ENCODE assay signal across 30 cellular contexts in the genomic region with DNA sequence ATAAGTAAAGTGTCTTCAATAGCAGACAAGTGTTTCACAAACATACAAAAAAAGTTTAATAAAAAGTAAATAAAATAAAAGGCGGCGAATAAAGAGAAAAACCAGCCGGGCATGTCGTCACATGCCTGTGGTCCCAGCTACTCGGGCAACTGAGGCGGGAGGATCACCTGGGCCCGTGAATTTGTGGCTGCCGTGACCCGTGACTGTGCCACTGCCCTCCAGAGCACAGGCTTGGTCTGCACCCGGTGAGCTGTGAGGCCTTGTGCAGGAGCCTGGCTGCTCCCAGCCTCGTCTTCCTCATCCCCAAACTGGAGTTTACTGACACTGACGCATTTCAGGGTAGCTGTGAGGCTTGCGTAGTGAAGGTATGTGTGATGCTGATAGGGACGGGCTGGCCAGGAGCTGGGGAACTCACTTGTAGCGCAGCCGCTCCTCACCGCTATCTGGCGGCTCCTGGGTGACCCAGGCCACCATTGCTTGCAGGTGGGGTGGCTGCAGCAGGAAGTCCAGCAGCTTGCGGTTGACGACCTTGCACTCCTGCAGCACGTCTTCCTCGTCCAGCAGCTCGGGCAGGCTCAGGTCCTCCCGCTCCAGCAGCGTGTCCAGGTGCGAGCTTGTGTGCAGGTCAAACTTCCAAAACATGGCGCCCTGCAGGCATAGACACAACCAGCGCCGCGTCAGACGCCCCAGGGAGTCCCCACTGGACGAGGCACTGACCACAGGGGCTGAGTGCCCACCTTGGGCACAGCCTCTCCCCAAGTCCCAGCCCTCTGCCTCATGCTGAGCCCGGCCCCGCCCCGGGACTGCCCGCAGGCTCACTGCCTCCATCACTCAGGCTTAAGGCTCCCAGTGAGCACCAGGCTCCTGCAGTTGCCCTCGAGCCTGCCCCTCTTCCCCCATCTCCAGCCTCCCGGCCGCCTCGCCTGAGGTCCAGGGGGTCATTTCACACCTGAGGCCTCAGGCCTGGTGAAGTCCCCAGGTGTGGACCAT. TPM values are rescaled to one million over a fixed set of nuclear protein-coding genes. Genes with fewer than 3 reads are reported as not detected.
DNase-seq lines count a peak whose midpoint lies in the region; ATAC-seq, FAIRE-seq and TF ChIP-seq lines count a peak whose summit lies in the region.
"Had no signal": no experiment of that assay in that cellular context is flagged by ENCODE, and none has a peak within 500 bp of the region (broad histone marks: within the 10 kb centered on the region; RNA-seq: fewer than 3 reads in every experiment).

No MANE protein-coding gene starts in this region.

- no peaks in the 10 kb centered on the region for H3K4me1 Mint-ChIP-seq in WTC11

- no peak overlapping the region for H3K18ac ChIP-seq in mesenchymal stem cell (ENCODE audit: low read depth in 1 of 2, low read length in 2 of 2)

- TF ChIP-seq EP300 in HepG2 (IDR thresholded peaks at IDR 0.05; ENCODE audit: low read depth in 2 of 2, low read length in 2 of 2) (no peak), HepG2 (CRISPR knock-in tag; IDR thresholded peaks at IDR 0.05; ENCODE audit: borderline replicate concordance) (no peak)

- H3K4ac ChIP-seq in mesenchymal stem cell (ENCODE audit: low read depth in 1 of 2, low read length in 2 of 2) = peak overlapping the region in 1 of 2 experiments; percentile 35

- no peak overlapping the region for H4K8ac ChIP-seq in mesenchymal stem cell (ENCODE audit: low read length)

- no peak overlapping the region for H3K23ac ChIP-seq in mesenchymal stem cell (ENCODE audit: low read length in 2 of 2)

- CTCF ChIA-PET in HepG2 (lab: Yijun Ruan, JAX; ENCODE audit: low intra/inter-chr PET ratio, low total read pairs) = no interaction called here
- CTCF ChIA-PET in WTC11 (lab: Charles Lee) = interaction anchor here (0.6 to 0.8 kb wide), 2 partner anchors 13 to 106 kb away, joined by 3 to 5 read pairs; no protein-coding TSS in a partner anchor

- H3K27me3 ChIP-seq in HepG2 (ENCODE audit: control insufficient read depth in 1 of 2, insufficient read depth in 2 of 2, low read length in 2 of 2) (no peaks in the 10 kb centered on the region), right lobe of liver (no peaks in the 10 kb centered on the region), mesenchymal stem cell (ENCODE audit: control insufficient read depth in 1 of 2, insufficient read depth in 1 of 2, low read length in 2 of 2) (no peaks in the 10 kb centered on the region)
- H3K27me3 ChIP-seq: esophagus squamous epithelium, Peyer's patch, stomach, thyroid gland had no signal

- peaks cover 45% of the 10 kb centered on the region for H3K79me2 ChIP-seq in HepG2 (ENCODE audit: insufficient read depth, low read length)

- H3K27ac Mint-ChIP-seq in WTC11 = peak overlapping the region; percentile 53; the same call in 1 of the 2 replicates
- H3K27ac Mint-ChIP-seq: activated CD8-positive, alpha-beta T cell treated with anti-CD3 and anti-CD28 coated beads for 36 hours; naive thymus-derived CD4-positive, alpha-beta T cell had no signal

- no peak overlapping the region for H2BK120ac ChIP-seq in mesenchymal stem cell (ENCODE audit: low read depth, low read length)

- H2BK15ac ChIP-seq in mesenchymal stem cell (ENCODE audit: low read depth, poor library complexity, severe bottlenecking) = no peak overlapping the region

- DNase-seq in HepG2 (ENCODE audit: low spot score) (no peak), right lobe of liver (no peak), WTC11 (ENCODE audit: low spot score) (no peak), mesenchymal stem cell (no peak), NCI-H2196 (lab: John Stamatoyannopoulos, UW; ENCODE audit: unreplicated experiment) (no peak), anterior cingulate cortex (lab: John Stamatoyannopoulos, UW) (no peak)
- DNase-seq: activated CD8-positive, alpha-beta T cell treated with anti-CD3 and anti-CD28 coated beads for 36 hours; cortex of kidney; esophagus squamous epithelium; naive thymus-derived CD4-positive, alpha-beta T cell; NCI-H1092 treated with DMSO at 0.1 percent for 48 hours; NCI-H187 treated with DMSO at 0.1 percent for 48 hours; NCI-H2171 treated with DMSO at 0.1 percent for 48 hours; NCI-H524 treated with DMSO at 0.1 percent for 48 hours; occipital lobe; stomach; T-helper 1 cell; thyroid gland had no signal

- no peak overlapping the region for H3K9ac ChIP-seq in HepG2 (ENCODE audit: insufficient read depth, low read depth, low read length)
- peak overlapping the region; percentile 34 for H3K9ac ChIP-seq in mesenchymal stem cell (ENCODE audit: low read length)

- H3K27me3 Mint-ChIP-seq in WTC11 (ENCODE audit: low read depth) = no peaks in the 10 kb centered on the region
- H3K27me3 Mint-ChIP-seq: activated CD8-positive, alpha-beta T cell treated with anti-CD3 and anti-CD28 coated beads for 36 hours; activated naive CD8-positive, alpha-beta T cell treated with anti-CD3 and anti-CD28 coated beads, Interleukin-2, amount 10 ng/mL, durations not matched to agents 7 days and 5 days; IgD-negative memory B cell; naive thymus-derived CD4-positive, alpha-beta T cell had no signal

- no peak overlapping the region for H3K4me3 Mint-ChIP-seq in WTC11
- H3K4me3 Mint-ChIP-seq: activated CD8-positive, alpha-beta T cell treated with anti-CD3 and anti-CD28 coated beads for 36 hours; activated naive CD8-positive, alpha-beta T cell treated with anti-CD3 and anti-CD28 coated beads, Interleukin-2, amount 10 ng/mL, durations not matched to agents 7 days and 5 days; IgD-negative memory B cell had no signal

- no TSS peak for BruUV-seq in HepG2 (replicated peaks; lab: Mats Ljungman, UMichigan)

- no peak overlapping the region for H3K14ac ChIP-seq in mesenchymal stem cell (ENCODE audit: low read length in 2 of 2)

- H4K91ac ChIP-seq in mesenchymal stem cell (ENCODE audit: low read length) = peak overlapping the region; percentile 27

- H2BK5ac ChIP-seq in mesenchymal stem cell (ENCODE audit: low read depth, low read length, poor library complexity, severe bottlenecking) = no peak overlapping the region

- peaks cover 30% of the 10 kb centered on the region for H3K79me1 ChIP-seq in mesenchymal stem cell (replicated peaks; ENCODE audit: low read length, poor library complexity, severe bottlenecking)

- H3K4me2 ChIP-seq in HepG2 (ENCODE audit: low read depth, low read length) = no peak overlapping the region
- H3K4me2 ChIP-seq in mesenchymal stem cell (ENCODE audit: low read length, poor library complexity, severe bottlenecking) = no peak overlapping the region

- POLR2A ChIA-PET in HepG2 (lab: Yijun Ruan, JAX) (interaction anchor here (0.9 kb wide), 2 partner anchors 13 to 40 kb away, joined by 3 to 5 read pairs; partner anchors contain the start of gene PPP6R1), WTC11 (lab: Charles Lee) (interaction anchor here (0.7 kb wide), 1 partner anchor 55 kb away, joined by 7 read pairs; no protein-coding TSS in a partner anchor)

- TF ChIP-seq POLR2A in HepG2 (IDR thresholded peaks at IDR 0.05; ENCODE audit: insufficient read depth in 1 of 2, low read depth in 2 of 2, low read length in 2 of 2) = no peak
- TF ChIP-seq POLR2A in right lobe of liver (IDR thresholded peaks at IDR 0.05) = no peak

- H3K27ac ChIP-seq in HepG2 (ENCODE audit: extremely low read length, insufficient read depth, low read length) = no peak overlapping the region
- no peak overlapping the region for H3K27ac ChIP-seq in right lobe of liver
- H3K27ac ChIP-seq in mesenchymal stem cell (ENCODE audit: low read length, poor library complexity, severe bottlenecking) = no peak overlapping the region
- H3K27ac ChIP-seq: thyroid gland had no signal

- H3K9me3 ChIP-seq in HepG2 (ENCODE audit: low read length) (no peaks in the 10 kb centered on the region), right lobe of liver (no peaks in the 10 kb centered on the region), mesenchymal stem cell (ENCODE audit: control insufficient read depth, low read length) (no peaks in the 10 kb centered on the region)
- H3K9me3 ChIP-seq: esophagus squamous epithelium, Peyer's patch, stomach, thyroid gland had no signal

- H3K4me1 ChIP-seq in HepG2 (ENCODE audit: insufficient read depth, low read length) = peaks cover 29% of the 10 kb centered on the region
- no peaks in the 10 kb centered on the region for H3K4me1 ChIP-seq in right lobe of liver
- H3K4me1 ChIP-seq in mesenchymal stem cell (ENCODE audit: control insufficient read depth, insufficient read depth, low read depth, low read length) = peaks cover 44% of the 10 kb centered on the region

- H3K4me3 ChIP-seq in HepG2 (replicated peaks in 1 of 3; ENCODE audit: insufficient read depth in 1 of 3, low read depth in 2 of 3, low read length in 3 of 3) (no peak overlapping the region), right lobe of liver (no peak overlapping the region), mesenchymal stem cell (ENCODE audit: insufficient read depth in 1 of 2, low read depth in 1 of 2, low read length in 2 of 2) (no peak overlapping the region)
- H3K4me3 ChIP-seq: esophagus squamous epithelium, Peyer's patch, skin epidermis, stomach, thyroid gland had no signal

- H2BK12ac ChIP-seq in mesenchymal stem cell (ENCODE audit: low read length in 2 of 2) = no peak overlapping the region

- intact Hi-C loops in HepG2 (cut with micrococcal nuclease; ENCODE audit: unreplicated experiment) = no loop called here
- intact Hi-C loops in right lobe of liver (cut with DNase I) = no loop called here

- no peak for ATAC-seq in HepG2
- no peak for ATAC-seq in right lobe of liver
- no peak for ATAC-seq in WTC11
- ATAC-seq in HG03139 (IDR thresholded peaks at IDR 0.05; ENCODE audit: unreplicated experiment) = no peak
- no peak for ATAC-seq in HG02678 (IDR thresholded peaks at IDR 0.05; ENCODE audit: unreplicated experiment)
- ATAC-seq: activated CD4-positive, CD25-positive, alpha-beta regulatory T cell treated with anti-CD3 and anti-CD28 coated beads, Interleukin-2, amount 50 U/mL, for 24 hours; activated CD8-positive, alpha-beta T cell treated with anti-CD3 and anti-CD28 coated beads for 36 hours; naive thymus-derived CD4-positive, alpha-beta T cell had no signal

- no peak for TF ChIP-seq RAD21 in HepG2 (CRISPR knock-in tag; IDR thresholded peaks at IDR 0.05)

- TF ChIP-seq CTCF in HepG2 (CRISPR knock-in tag; IDR thresholded peaks at IDR 0.05) = no peak
- no peak for TF ChIP-seq CTCF in right lobe of liver (IDR thresholded peaks at IDR 0.05)
- TF ChIP-seq CTCF in WTC11 (IDR thresholded peaks at IDR 0.05) = no peak

- 93% methylated on average over 25 of the region's 40 CpGs for whole genome bisulfite sequencing in HepG2 (ENCODE audit: low lambda C conversion rate)
- 91% methylated on average over 9 of the region's 40 CpGs for WGBS in right lobe of liver (ENCODE audit: insufficient coverage, low coverage, low lambda C conversion rate, missing lambda C conversion rate)
- 94% methylated on average over 40 of the region's 40 CpGs for WGBS in mesenchymal stem cell

- H2AK5ac ChIP-seq in mesenchymal stem cell (ENCODE audit: low read length, severe bottlenecking) = no peak overlapping the region

- peaks cover 28% of the 10 kb centered on the region for H3K36me3 Mint-ChIP-seq in WTC11
- H3K36me3 Mint-ChIP-seq: IgD-negative memory B cell had no signal

- H2AFZ ChIP-seq in HepG2 (ENCODE audit: low read length) (no peak overlapping the region), mesenchymal stem cell (ENCODE audit: low read depth, low read length) (no peak overlapping the region)

- peaks cover 37 to 78% of the 10 kb centered on the region in 2 experiments for H3K36me3 ChIP-seq in HepG2 (replicated peaks in 1 of 2; ENCODE audit: control insufficient read depth in 1 of 2, insufficient read depth in 2 of 2, low read length in 2 of 2)
- H3K36me3 ChIP-seq in right lobe of liver = peaks cover 0 to 44% (median 15%) of the 10 kb centered on the region in 4 donors
- peaks cover 49 to 73% of the 10 kb centered on the region in 2 experiments for H3K36me3 ChIP-seq in mesenchymal stem cell (ENCODE audit: control insufficient read depth in 1 of 2, insufficient read depth in 2 of 2, low read depth in 1 of 2, low read length in 2 of 2)

- H4K20me1 ChIP-seq in HepG2 (ENCODE audit: insufficient read depth, low read length) = peaks cover 42% of the 10 kb centered on the region

- H3K9me3 Mint-ChIP-seq in WTC11 = no peaks in the 10 kb centered on the region
- H3K9me3 Mint-ChIP-seq: activated CD8-positive, alpha-beta T cell treated with anti-CD3 and anti-CD28 coated beads for 36 hours; activated naive CD8-positive, alpha-beta T cell treated with anti-CD3 and anti-CD28 coated beads, Interleukin-2, amount 10 ng/mL, durations not matched to agents 7 days and 5 days; IgD-negative memory B cell had no signal

- in situ Hi-C loops in HepG2 (cut with HindIII; ENCODE audit: extremely low pct_ligation_motif_present, low pct_unique_long_range_greater_than_20kb) = no loop called here

- FAIRE-seq in HepG2 (lab: Jason Lieb, UNC) = no peak
- FAIRE-seq: astrocyte, frontal cortex, G401.6, GM19239, TTC549 had no signal

RNA-seq across cellular contexts. Expression of gene PPP6R1, which starts 12.1 kb away (rescaled TPM):
- total RNA-seq in HepG2 (2016; rRNA removed; fragmentation: Illumina TruSeq; extraction: Trizol) (23.0 and 25.8 TPM in 2 replicates), right lobe of liver (10 to 100 TPM; 26.4 to 39.6 (median 30.2) TPM), WTC11 (2021) (78.4 to 91.8 TPM (median 83.2 TPM) in 3 replicates)
- 6.5 and 7.1 TPM in 2 replicates for total RNA-seq in HepG2 (2016; cell fraction: cytosol; rRNA removed; fragmentation: Illumina TruSeq; extraction: Trizol; ENCODE audit: low read depth)
- 18.2 and 27.7 TPM in 2 replicates for total RNA-seq in HepG2 (2016; cell fraction: insoluble cytoplasmic fraction; rRNA removed; fragmentation: Illumina TruSeq; extraction: Trizol)
- total RNA-seq in HepG2 (2016; cell fraction: membrane; rRNA removed; fragmentation: Illumina TruSeq; extraction: Trizol) = 22.9 and 23.1 TPM in 2 replicates
- 20.2 and 25.1 TPM in 2 replicates for total RNA-seq in HepG2 (2016; cell fraction: nucleus; rRNA removed; fragmentation: Illumina TruSeq; extraction: Trizol)
- polyA plus RNA-seq in HepG2 (2011; rRNA removed) = 54.0 and 75.7 TPM in 2 replicates
- 44.7 and 48.8 TPM in 2 replicates for polyA plus RNA-seq in HepG2 (2011; cell fraction: cytosol; rRNA removed)
- polyA plus RNA-seq in HepG2 (2011; cell fraction: nucleus; rRNA removed) = 190 and 211 TPM in 2 replicates
- 51.7 and 56.8 TPM in 2 replicates for polyA plus RNA-seq in HepG2 (2012)
- polyA plus RNA-seq in HepG2 (2016; cell fraction: cytosol; fragmentation: Illumina TruSeq; extraction: Trizol; ENCODE audit: low read depth) = 8.4 and 9.7 TPM in 2 replicates
- 27.5 and 36.1 TPM in 2 replicates for polyA plus RNA-seq in HepG2 (2016; cell fraction: insoluble cytoplasmic fraction; fragmentation: Illumina TruSeq; extraction: Trizol; ENCODE audit: low read depth)
- polyA plus RNA-seq in HepG2 (2016; cell fraction: membrane; fragmentation: Illumina TruSeq; extraction: Trizol; ENCODE audit: low read depth) = 20.6 and 23.5 TPM in 2 replicates
- polyA plus RNA-seq in HepG2 (2016; cell fraction: nucleus; fragmentation: Illumina TruSeq; extraction: Trizol; ENCODE audit: insufficient read depth, low read depth) = 73.4 and 77.9 TPM in 2 replicates
- polyA minus RNA-seq in HepG2 (2011; rRNA and poly(A)+ RNA removed; ENCODE audit: low replicate concordance) = 112 and 140 TPM in 2 replicates
- polyA minus RNA-seq in HepG2 (2011; cell fraction: cytosol; rRNA and poly(A)+ RNA removed) = 48.9 and 57.3 TPM in 2 replicates
- polyA minus RNA-seq in HepG2 (2011; cell fraction: nucleus; rRNA and poly(A)+ RNA removed) = 48.9 and 67.0 TPM in 2 replicates
- 37.2 TPM for polyA plus RNA-seq in mesenchymal stem cell (2013, experiment 1 of 2)
- 37.7 TPM for polyA plus RNA-seq in mesenchymal stem cell (2013, experiment 2 of 2)

RNA-seq across cellular contexts. Expression of gene TMEM86B, which starts 18.2 kb away (rescaled TPM):
- total RNA-seq in HepG2 (2016; rRNA removed; fragmentation: Illumina TruSeq; extraction: Trizol) = 6.0 and 9.6 TPM in 2 replicates
- total RNA-seq in HepG2 (2016; cell fraction: cytosol; rRNA removed; fragmentation: Illumina TruSeq; extraction: Trizol; ENCODE audit: low read depth) = 9.6 and 12.1 TPM in 2 replicates
- total RNA-seq in HepG2 (2016; cell fraction: insoluble cytoplasmic fraction; rRNA removed; fragmentation: Illumina TruSeq; extraction: Trizol) = 6.1 and 10.1 TPM in 2 replicates
- 13.1 and 18.6 TPM in 2 replicates for total RNA-seq in HepG2 (2016; cell fraction: membrane; rRNA removed; fragmentation: Illumina TruSeq; extraction: Trizol)
- total RNA-seq in HepG2 (2016; cell fraction: nucleus; rRNA removed; fragmentation: Illumina TruSeq; extraction: Trizol) = 7.1 and 10.0 TPM in 2 replicates
- polyA plus RNA-seq in HepG2 (2011; rRNA removed) = 7.7 and 10.7 TPM in 2 replicates
- polyA plus RNA-seq in HepG2 (2011; cell fraction: cytosol; rRNA removed) = 6.2 and 9.1 TPM in 2 replicates
- polyA plus RNA-seq in HepG2 (2011; cell fraction: nucleus; rRNA removed) = 66.7 and 95.0 TPM in 2 replicates
- polyA plus RNA-seq in HepG2 (2012) = 16.2 and 16.6 TPM in 2 replicates
- polyA plus RNA-seq in HepG2 (2016; cell fraction: cytosol; fragmentation: Illumina TruSeq; extraction: Trizol; ENCODE audit: low read depth) = 22.1 and 25.3 TPM in 2 replicates
- 8.1 and 13.8 TPM in 2 replicates for polyA plus RNA-seq in HepG2 (2016; cell fraction: insoluble cytoplasmic fraction; fragmentation: Illumina TruSeq; extraction: Trizol; ENCODE audit: low read depth)
- polyA plus RNA-seq in HepG2 (2016; cell fraction: membrane; fragmentation: Illumina TruSeq; extraction: Trizol; ENCODE audit: low read depth) = 27.2 and 29.7 TPM in 2 replicates
- polyA plus RNA-seq in HepG2 (2016; cell fraction: nucleus; fragmentation: Illumina TruSeq; extraction: Trizol; ENCODE audit: insufficient read depth, low read depth) = 36.9 and 38.1 TPM in 2 replicates
- polyA minus RNA-seq in HepG2 (2011; rRNA and poly(A)+ RNA removed; ENCODE audit: low replicate concordance) = 1.9 and 14.4 TPM in 2 replicates
- 2.9 and 3.2 TPM in 2 replicates for polyA minus RNA-seq in HepG2 (2011; cell fraction: cytosol; rRNA and poly(A)+ RNA removed)
- polyA minus RNA-seq in HepG2 (2011; cell fraction: nucleus; rRNA and poly(A)+ RNA removed) = 7.1 and 7.8 TPM in 2 replicates
- total RNA-seq in right lobe of liver = 10 to 100 TPM in 5 of 6 experiments, 1 to 10 TPM in 1; 8.8 to 22.2 (median 14.0) TPM
- total RNA-seq in WTC11 (2021) = 3.5 to 4.2 TPM (median 4.1 TPM) in 3 replicates
- polyA plus RNA-seq in mesenchymal stem cell (2013, experiment 1 of 2) = 1.2 TPM
- 0.90 TPM for polyA plus RNA-seq in mesenchymal stem cell (2013, experiment 2 of 2)

RNA-seq across cellular contexts. Expression of gene HSPBP1, which starts 33.2 kb away (rescaled TPM):
- total RNA-seq in HepG2 (2016; rRNA removed; fragmentation: Illumina TruSeq; extraction: Trizol) (33.7 and 35.9 TPM in 2 replicates), right lobe of liver (10 to 100 TPM; 11.3 to 28.3 (median 15.6) TPM), WTC11 (2021) (57.1 to 65.2 TPM (median 60.9 TPM) in 3 replicates)
- total RNA-seq in HepG2 (2016; cell fraction: cytosol; rRNA removed; fragmentation: Illumina TruSeq; extraction: Trizol; ENCODE audit: low read depth) = 3.9 TPM in 2 replicates
- total RNA-seq in HepG2 (2016; cell fraction: insoluble cytoplasmic fraction; rRNA removed; fragmentation: Illumina TruSeq; extraction: Trizol) = 32.9 and 34.5 TPM in 2 replicates
- 8.1 and 8.5 TPM in 2 replicates for total RNA-seq in HepG2 (2016; cell fraction: membrane; rRNA removed; fragmentation: Illumina TruSeq; extraction: Trizol)
- 14.3 and 15.8 TPM in 2 replicates for total RNA-seq in HepG2 (2016; cell fraction: nucleus; rRNA removed; fragmentation: Illumina TruSeq; extraction: Trizol)
- polyA plus RNA-seq in HepG2 (2011; rRNA removed) = 22.3 and 25.7 TPM in 2 replicates
- 19.2 and 35.4 TPM in 2 replicates for polyA plus RNA-seq in HepG2 (2011; cell fraction: cytosol; rRNA removed)
- polyA plus RNA-seq in HepG2 (2011; cell fraction: nucleus; rRNA removed) = 19.5 and 22.1 TPM in 2 replicates
- polyA plus RNA-seq in HepG2 (2012) = 14.9 and 21.2 TPM in 2 replicates
- 5.6 and 5.7 TPM in 2 replicates for polyA plus RNA-seq in HepG2 (2016; cell fraction: cytosol; fragmentation: Illumina TruSeq; extraction: Trizol; ENCODE audit: low read depth)
- polyA plus RNA-seq in HepG2 (2016; cell fraction: insoluble cytoplasmic fraction; fragmentation: Illumina TruSeq; extraction: Trizol; ENCODE audit: low read depth) = 53.4 and 56.0 TPM in 2 replicates
- 8.9 and 9.7 TPM in 2 replicates for polyA plus RNA-seq in HepG2 (2016; cell fraction: membrane; fragmentation: Illumina TruSeq; extraction: Trizol; ENCODE audit: low read depth)
- 26.8 and 27.6 TPM in 2 replicates for polyA plus RNA-seq in HepG2 (2016; cell fraction: nucleus; fragmentation: Illumina TruSeq; extraction: Trizol; ENCODE audit: insufficient read depth, low read depth)
- 33.2 and 42.3 TPM in 2 replicates for polyA minus RNA-seq in HepG2 (2011; rRNA and poly(A)+ RNA removed; ENCODE audit: low replicate concordance)
- polyA minus RNA-seq in HepG2 (2011; cell fraction: cytosol; rRNA and poly(A)+ RNA removed) = 15.9 and 23.8 TPM in 2 replicates
- 4.6 and 6.1 TPM in 2 replicates for polyA minus RNA-seq in HepG2 (2011; cell fraction: nucleus; rRNA and poly(A)+ RNA removed)
- 21.2 TPM for polyA plus RNA-seq in mesenchymal stem cell (2013, experiment 1 of 2)
- polyA plus RNA-seq in mesenchymal stem cell (2013, experiment 2 of 2) = 20.6 TPM

RNA-seq across cellular contexts. Expression of gene BRSK1, which starts 37.0 kb away (rescaled TPM):
- 0.18 TPM in 1 of 2 replicates, not detected in the other for total RNA-seq in HepG2 (2016; rRNA removed; fragmentation: Illumina TruSeq; extraction: Trizol)
- total RNA-seq in HepG2 (2016; cell fraction: cytosol; rRNA removed; fragmentation: Illumina TruSeq; extraction: Trizol; ENCODE audit: low read depth) = not detected in 2 replicates
- total RNA-seq in HepG2 (2016; cell fraction: insoluble cytoplasmic fraction; rRNA removed; fragmentation: Illumina TruSeq; extraction: Trizol) = 0.19 TPM in 1 of 2 replicates, not detected in the other
- 0.10 and 0.25 TPM in 2 replicates for total RNA-seq in HepG2 (2016; cell fraction: membrane; rRNA removed; fragmentation: Illumina TruSeq; extraction: Trizol)
- 0.60 TPM in 1 of 2 replicates, not detected in the other for total RNA-seq in HepG2 (2016; cell fraction: nucleus; rRNA removed; fragmentation: Illumina TruSeq; extraction: Trizol)
- 1.2 and 1.9 TPM in 2 replicates for polyA plus RNA-seq in HepG2 (2011; rRNA removed)
- polyA plus RNA-seq in HepG2 (2011; cell fraction: cytosol; rRNA removed) = 0.75 and 1.1 TPM in 2 replicates
- 8.1 and 12.7 TPM in 2 replicates for polyA plus RNA-seq in HepG2 (2011; cell fraction: nucleus; rRNA removed)
- 0.74 and 1.1 TPM in 2 replicates for polyA plus RNA-seq in HepG2 (2012)
- polyA plus RNA-seq in HepG2 (2016; cell fraction: cytosol; fragmentation: Illumina TruSeq; extraction: Trizol; ENCODE audit: low read depth) = 0.14 and 0.17 TPM in 2 replicates
- polyA plus RNA-seq in HepG2 (2016; cell fraction: insoluble cytoplasmic fraction; fragmentation: Illumina TruSeq; extraction: Trizol; ENCODE audit: low read depth) = 0.20 and 0.44 TPM in 2 replicates
- 0.09 and 0.25 TPM in 2 replicates for polyA plus RNA-seq in HepG2 (2016; cell fraction: membrane; fragmentation: Illumina TruSeq; extraction: Trizol; ENCODE audit: low read depth)
- polyA plus RNA-seq in HepG2 (2016; cell fraction: nucleus; fragmentation: Illumina TruSeq; extraction: Trizol; ENCODE audit: insufficient read depth, low read depth) = 0.68 and 0.79 TPM in 2 replicates
- polyA minus RNA-seq in HepG2 (2011; rRNA and poly(A)+ RNA removed; ENCODE audit: low replicate concordance) = 0.72 and 1.3 TPM in 2 replicates
- polyA minus RNA-seq in HepG2 (2011; cell fraction: cytosol; rRNA and poly(A)+ RNA removed) = not detected in 2 replicates
- 1.0 and 1.2 TPM in 2 replicates for polyA minus RNA-seq in HepG2 (2011; cell fraction: nucleus; rRNA and poly(A)+ RNA removed)
- total RNA-seq in right lobe of liver = under 1 TPM in 3 of 6 experiments, not detected in 3; 0.20 to 0.29 (median 0.24) TPM
- 49.2 to 52.4 TPM (median 49.7 TPM) in 3 replicates for total RNA-seq in WTC11 (2021)
- polyA plus RNA-seq in mesenchymal stem cell (2013, experiment 1 of 2) = 7.4 TPM
- 6.1 TPM for polyA plus RNA-seq in mesenchymal stem cell (2013, experiment 2 of 2)
- polyA plus RNA-seq: naive thymus-derived CD4-positive, alpha-beta T cell had no signal

RNA-seq across cellular contexts. Expression of gene PTPRH, which starts 37.5 kb away (rescaled TPM):
- total RNA-seq in HepG2 (2016; rRNA removed; fragmentation: Illumina TruSeq; extraction: Trizol) = 9.9 and 14.7 TPM in 2 replicates
- 1.9 and 2.0 TPM in 2 replicates for total RNA-seq in HepG2 (2016; cell fraction: cytosol; rRNA removed; fragmentation: Illumina TruSeq; extraction: Trizol; ENCODE audit: low read depth)
- total RNA-seq in HepG2 (2016; cell fraction: insoluble cytoplasmic fraction; rRNA removed; fragmentation: Illumina TruSeq; extraction: Trizol) = 8.4 and 15.2 TPM in 2 replicates
- 5.0 and 5.3 TPM in 2 replicates for total RNA-seq in HepG2 (2016; cell fraction: membrane; rRNA removed; fragmentation: Illumina TruSeq; extraction: Trizol)
- 13.3 and 16.9 TPM in 2 replicates for total RNA-seq in HepG2 (2016; cell fraction: nucleus; rRNA removed; fragmentation: Illumina TruSeq; extraction: Trizol)
- polyA plus RNA-seq in HepG2 (2011; rRNA removed) = 125 and 166 TPM in 2 replicates
- polyA plus RNA-seq in HepG2 (2011; cell fraction: cytosol; rRNA removed) = 78.8 and 83.6 TPM in 2 replicates
- 220 and 225 TPM in 2 replicates for polyA plus RNA-seq in HepG2 (2011; cell fraction: nucleus; rRNA removed)
- polyA plus RNA-seq in HepG2 (2012) = 52.4 and 60.5 TPM in 2 replicates
- polyA plus RNA-seq in HepG2 (2016; cell fraction: cytosol; fragmentation: Illumina TruSeq; extraction: Trizol; ENCODE audit: low read depth) = 0.66 and 0.80 TPM in 2 replicates
- 5.8 and 6.3 TPM in 2 replicates for polyA plus RNA-seq in HepG2 (2016; cell fraction: insoluble cytoplasmic fraction; fragmentation: Illumina TruSeq; extraction: Trizol; ENCODE audit: low read depth)
- polyA plus RNA-seq in HepG2 (2016; cell fraction: membrane; fragmentation: Illumina TruSeq; extraction: Trizol; ENCODE audit: low read depth) = 1.2 and 2.2 TPM in 2 replicates
- 19.3 and 22.0 TPM in 2 replicates for polyA plus RNA-seq in HepG2 (2016; cell fraction: nucleus; fragmentation: Illumina TruSeq; extraction: Trizol; ENCODE audit: insufficient read depth, low read depth)
- 4.3 and 150 TPM in 2 replicates for polyA minus RNA-seq in HepG2 (2011; rRNA and poly(A)+ RNA removed; ENCODE audit: low replicate concordance)
- polyA minus RNA-seq in HepG2 (2011; cell fraction: cytosol; rRNA and poly(A)+ RNA removed) = 36.0 and 38.7 TPM in 2 replicates
- polyA minus RNA-seq in HepG2 (2011; cell fraction: nucleus; rRNA and poly(A)+ RNA removed) = 84.6 and 100 TPM in 2 replicates
- total RNA-seq in right lobe of liver = 10 to 100 TPM in 3 of 6 experiments, 1 to 10 TPM in 3; 4.2 to 25.9 (median 12.9) TPM
- total RNA-seq in WTC11 (2021) = 0.41 to 0.63 TPM (median 0.44 TPM) in 3 replicates
- 1.1 TPM for polyA plus RNA-seq in mesenchymal stem cell (2013, experiment 1 of 2)
- 1.0 TPM for polyA plus RNA-seq in mesenchymal stem cell (2013, experiment 2 of 2)
- total RNA-seq: activated CD8-positive, alpha-beta T cell treated with anti-CD3 and anti-CD28 coated beads for 36 hours; activated naive CD8-positive, alpha-beta T cell treated with anti-CD3 and anti-CD28 coated beads, Interleukin-2, amount 10 ng/mL, durations not matched to agents 7 days and 5 days had no signal
- polyA plus RNA-seq: IgD-negative memory B cell; naive thymus-derived CD4-positive, alpha-beta T cell had no signal
